Comparison of ENCODE assay signal across 33 cellular contexts in the genomic region with DNA sequence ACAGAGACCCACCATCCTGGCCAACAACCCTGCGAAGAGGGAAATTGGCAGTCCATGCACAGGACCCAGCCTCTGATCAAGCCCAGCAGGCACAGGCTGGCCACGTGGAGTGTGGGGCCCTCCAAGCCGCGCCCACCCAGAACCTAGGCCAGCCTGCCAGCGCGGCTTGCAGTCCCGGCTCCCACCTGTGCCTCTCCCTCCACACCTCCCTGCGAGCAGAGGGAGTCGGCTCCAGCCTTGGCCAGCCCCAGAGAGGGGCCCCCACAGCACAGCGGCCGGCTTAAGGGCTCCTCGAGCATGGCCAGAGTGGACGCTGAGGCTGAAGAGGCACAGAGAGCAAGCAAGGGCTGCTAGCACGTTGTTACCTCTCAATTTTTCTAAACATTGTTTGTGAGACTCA.
"Had no signal": no experiment of that assay in that cellular context is flagged by ENCODE, and none has a peak within 500 bp of the region (broad histone marks: within the 10 kb centered on the region; RNA-seq: fewer than 3 reads in every experiment).

No MANE protein-coding gene starts in this region.

- H3K27ac ChIP-seq: adrenal gland, body of pancreas, colonic mucosa, epithelial cell of prostate, esophagus squamous epithelium, gastroesophageal sphincter, WERI-Rb-1 had no signal

- H3K27ac Mint-ChIP-seq: activated CD4-positive, alpha-beta memory T cell treated with anti-CD3 and anti-CD28 coated beads for 36 hours; activated CD4-positive, alpha-beta T cell treated with anti-CD3 and anti-CD28 coated beads for 36 hours; activated CD4-positive, alpha-beta T cell treated with anti-CD3 and anti-CD28 coated beads, Interleukin-2, amount 10 ng/mL, durations not matched to agents 24 days and 14 days; activated CD8-positive, alpha-beta memory T cell treated with anti-CD3 and anti-CD28 coated beads, Interleukin-2, amount 10 ng/mL, durations not matched to agents 7 days and 5 days; activated CD8-positive, alpha-beta T cell treated with anti-CD3 and anti-CD28 coated beads, Interleukin-2, amount 10 ng/mL, durations not matched to agents 7 days and 5 days; activated naive CD4-positive, alpha-beta T cell treated with anti-CD3 and anti-CD28 coated beads for 36 hours; activated naive CD4-positive, alpha-beta T cell treated with anti-CD3 and anti-CD28 coated beads, Interleukin-2, amount 50 U/mL, for 72 hours; activated T-helper 1 cell treated with anti-CD3 and anti-CD28 coated beads, Interleukin-12 subunit alpha, Interleukin-12 subunit beta, Interleukin-2, Interleukin-4 antibody, amounts not matched to agents 30 ng/mL and 10 ng/mL and 1 ng/mL, durations not matched to agents 14 hours and 24 hours and 36 hours; activated T-helper 2 cell treated with anti-CD3 and anti-CD28 coated beads, Interferon-gamma antibody, Interleukin-2, Interleukin-4, amounts not matched to agents 10 μg/mL and 5 μg/mL and 100 μg/mL, durations not matched to agents 14 hours and 24 hours and 36 hours; T-helper 17 cell; T-helper 2 cell treated with Interferon-gamma antibody and Interleukin-4, amounts not matched to agents 5 μg/mL and 100 μg/mL, for 36 hours had no signal

- H3K36me3 Mint-ChIP-seq: activated CD8-positive, alpha-beta memory T cell treated with anti-CD3 and anti-CD28 coated beads, Interleukin-2, amount 10 ng/mL, durations not matched to agents 7 days and 5 days; activated naive CD4-positive, alpha-beta T cell treated with anti-CD3 and anti-CD28 coated beads, Interleukin-2, amount 50 U/mL, for 72 hours had no signal

- H3K4me3 ChIP-seq: adrenal gland, body of pancreas, colonic mucosa, esophagus squamous epithelium, gastroesophageal sphincter had no signal

- H3K36me3 ChIP-seq: adrenal gland, colonic mucosa, esophagus squamous epithelium, gastroesophageal sphincter, WERI-Rb-1 had no signal

- H3K9me3 Mint-ChIP-seq: activated CD4-positive, alpha-beta T cell treated with anti-CD3 and anti-CD28 coated beads, Interleukin-2, amount 10 ng/mL, durations not matched to agents 24 days and 14 days; activated T-helper 1 cell treated with anti-CD3 and anti-CD28 coated beads, Interleukin-12 subunit alpha, Interleukin-12 subunit beta, Interleukin-2, Interleukin-4 antibody, amounts not matched to agents 30 ng/mL and 10 ng/mL and 1 ng/mL, durations not matched to agents 14 hours and 24 hours and 36 hours; activated T-helper 2 cell treated with anti-CD3 and anti-CD28 coated beads, Interferon-gamma antibody, Interleukin-2, Interleukin-4, amounts not matched to agents 10 μg/mL and 5 μg/mL and 100 μg/mL, durations not matched to agents 14 hours and 24 hours and 36 hours; T-helper 2 cell treated with Interferon-gamma antibody and Interleukin-4, amounts not matched to agents 5 μg/mL and 100 μg/mL, for 36 hours had no signal

- H3K4me3 Mint-ChIP-seq: activated CD4-positive, alpha-beta memory T cell treated with anti-CD3 and anti-CD28 coated beads for 36 hours; activated CD4-positive, alpha-beta T cell treated with anti-CD3 and anti-CD28 coated beads for 36 hours; activated CD4-positive, alpha-beta T cell treated with anti-CD3 and anti-CD28 coated beads, Interleukin-2, amount 10 ng/mL, durations not matched to agents 24 days and 14 days; activated CD8-positive, alpha-beta memory T cell treated with anti-CD3 and anti-CD28 coated beads, Interleukin-2, amount 10 ng/mL, durations not matched to agents 7 days and 5 days; activated CD8-positive, alpha-beta T cell treated with anti-CD3 and anti-CD28 coated beads, Interleukin-2, amount 10 ng/mL, durations not matched to agents 7 days and 5 days; activated naive CD4-positive, alpha-beta T cell treated with anti-CD3 and anti-CD28 coated beads for 36 hours; activated T-helper 1 cell treated with anti-CD3 and anti-CD28 coated beads, Interleukin-12 subunit alpha, Interleukin-12 subunit beta, Interleukin-2, Interleukin-4 antibody, amounts not matched to agents 30 ng/mL and 10 ng/mL and 1 ng/mL, durations not matched to agents 14 hours and 24 hours and 36 hours; T-helper 17 cell; T-helper 2 cell treated with Interferon-gamma antibody and Interleukin-4, amounts not matched to agents 5 μg/mL and 100 μg/mL, for 36 hours had no signal

- ATAC-seq: activated CD4-positive, alpha-beta T cell treated with anti-CD3 and anti-CD28 coated beads for 36 hours; activated CD8-positive, alpha-beta memory T cell treated with anti-CD3 and anti-CD28 coated beads, Interleukin-2, amount 10 ng/mL, durations not matched to agents 7 days and 5 days; activated CD8-positive, alpha-beta T cell treated with anti-CD3 and anti-CD28 coated beads, Interleukin-2, amount 10 ng/mL, durations not matched to agents 7 days and 5 days; activated naive CD4-positive, alpha-beta T cell treated with anti-CD3 and anti-CD28 coated beads, Interleukin-2, amount 50 U/mL, for 72 hours; body of pancreas; gastroesophageal sphincter; T-helper 17 cell had no signal

- H3K27me3 ChIP-seq: adrenal gland, body of pancreas, colonic mucosa, esophagus squamous epithelium, gastroesophageal sphincter had no signal

- H3K4me1 ChIP-seq: adrenal gland, body of pancreas, colonic mucosa, esophagus squamous epithelium, gastroesophageal sphincter had no signal

- H3K27me3 Mint-ChIP-seq: activated CD4-positive, alpha-beta memory T cell treated with anti-CD3 and anti-CD28 coated beads for 36 hours; activated CD4-positive, alpha-beta T cell treated with anti-CD3 and anti-CD28 coated beads for 36 hours; activated CD4-positive, alpha-beta T cell treated with anti-CD3 and anti-CD28 coated beads, Interleukin-2, amount 10 ng/mL, durations not matched to agents 24 days and 14 days; activated CD8-positive, alpha-beta memory T cell treated with anti-CD3 and anti-CD28 coated beads, Interleukin-2, amount 10 ng/mL, durations not matched to agents 7 days and 5 days; T-helper 17 cell had no signal

- FAIRE-seq: endometrium, endothelial cell of umbilical vein had no signal

- H3K9me3 ChIP-seq: adrenal gland, body of pancreas, colonic mucosa, esophagus squamous epithelium had no signal

- DNase-seq: activated CD4-positive, alpha-beta memory T cell treated with anti-CD3 and anti-CD28 coated beads for 36 hours; activated CD4-positive, alpha-beta T cell treated with anti-CD3 and anti-CD28 coated beads for 36 hours; activated CD4-positive, alpha-beta T cell treated with anti-CD3 and anti-CD28 coated beads, Interleukin-2, amount 10 ng/mL, durations not matched to agents 24 days and 14 days; activated CD4-positive, CD25-positive, alpha-beta regulatory T cell; activated CD4-positive, CD25-positive, alpha-beta regulatory T cell treated with anti-CD3 and anti-CD28 coated beads, Interleukin-2, amount 50 U/mL, for 72 hours; activated CD8-positive, alpha-beta memory T cell treated with anti-CD3 and anti-CD28 coated beads, Interleukin-2, amount 10 ng/mL, durations not matched to agents 7 days and 5 days; activated CD8-positive, alpha-beta memory T cell treated with anti-CD3 and anti-CD28 coated beads, Interleukin-2, amount 50 U/mL, for 4 hours; activated CD8-positive, alpha-beta T cell treated with anti-CD3 and anti-CD28 coated beads, Interleukin-2, amount 10 ng/mL, durations not matched to agents 7 days and 5 days; activated effector memory CD4-positive, alpha-beta T cell treated with anti-CD3 and anti-CD28 coated beads, Interleukin-2, amount 50 U/mL, for 16 hours; activated naive CD4-positive, alpha-beta T cell treated with anti-CD3 and anti-CD28 coated beads for 36 hours; activated T-cell treated with anti-CD3 and anti-CD28 coated beads, Interleukin-2, amount 50 U/mL, for 1 hour; activated T-cell treated with anti-CD3 and anti-CD28 coated beads, Interleukin-2, amount 50 U/mL, for 48 hours; adrenal gland; amygdala; aorta; body of pancreas; caudate nucleus; colonic mucosa; effector CD8-positive, alpha-beta T cell; esophagus squamous epithelium; foreskin melanocyte; T-helper 1 cell; T-helper 17 cell; T1000; WERI-Rb-1 had no signal

- H3K4me1 Mint-ChIP-seq: activated CD4-positive, alpha-beta T cell treated with anti-CD3 and anti-CD28 coated beads for 36 hours; activated CD4-positive, alpha-beta T cell treated with anti-CD3 and anti-CD28 coated beads, Interleukin-2, amount 10 ng/mL, durations not matched to agents 24 days and 14 days; activated CD8-positive, alpha-beta memory T cell treated with anti-CD3 and anti-CD28 coated beads, Interleukin-2, amount 10 ng/mL, durations not matched to agents 7 days and 5 days; T-helper 17 cell had no signal
